ENCODE assay signal across 21 cellular contexts in genomic region chr14:66772146-66772545, GRCh38.
DNase-seq lines count a peak whose midpoint lies in the region; ATAC-seq, FAIRE-seq and TF ChIP-seq lines count a peak whose summit lies in the region.
"Had no signal": no experiment of that assay in that cellular context is flagged by ENCODE, and none has a peak within 500 bp of the region (broad histone marks: within the 10 kb centered on the region; RNA-seq: fewer than 3 reads in every experiment).

No MANE protein-coding gene starts in this region.

- no peak for FAIRE-seq in HepG2 (lab: Jason Lieb, UNC)
- peak; percentile 88 for FAIRE-seq in HTR-8/SVneo (lab: Jason Lieb, UNC)
- FAIRE-seq: A549, D721Med, G401.6, GM12892 had no signal

- in situ Hi-C loops in HepG2 (cut with HindIII; ENCODE audit: extremely low pct_ligation_motif_present, low pct_unique_long_range_greater_than_20kb) = no loop called here

- no TSS peak for BruUV-seq in HepG2 (replicated peaks; lab: Mats Ljungman, UMichigan)

- H3K79me2 ChIP-seq in HepG2 (ENCODE audit: insufficient read depth, low read length) = no peaks in the 10 kb centered on the region

- CTCF ChIA-PET in HepG2 (lab: Yijun Ruan, JAX; ENCODE audit: low intra/inter-chr PET ratio, low total read pairs) = no interaction called here

- ATAC-seq in HepG2 (no peak), left lobe of liver (peak; percentile 66)
- ATAC-seq: A549; CD8-positive, alpha-beta T cell had no signal

- TF ChIP-seq CTCF in liver (IDR thresholded peaks at IDR 0.05; ENCODE audit: low read depth, low read length, missing input control) (no peak), HepG2 (CRISPR knock-in tag; IDR thresholded peaks at IDR 0.05) (no peak), thyroid gland (IDR thresholded peaks at IDR 0.05) (no peak)

- no peak for TF ChIP-seq POLR2A in HepG2 (IDR thresholded peaks at IDR 0.05; ENCODE audit: insufficient read depth in 1 of 2, low read depth in 2 of 2, low read length in 2 of 2)
- TF ChIP-seq POLR2A in thyroid gland (IDR thresholded peaks at IDR 0.05) = no peak

- no peak overlapping the region for H3K4me2 ChIP-seq in HepG2 (ENCODE audit: low read depth, low read length)
- H3K4me2 ChIP-seq: A549; BLaER1 treated with 17β-estradiol and CSF1 and Interleukin-3, amounts not matched to agents 10 nM and 100 nM had no signal

- intact Hi-C loops in HepG2 (cut with micrococcal nuclease; ENCODE audit: unreplicated experiment) (no loop called here), thyroid gland (cut with DNase I) (no loop called here)

- H3K27me3 ChIP-seq in liver (ENCODE audit: control insufficient read depth in 4 of 4, insufficient read depth in 4 of 4, low read length in 3 of 4) = no peaks in the 10 kb centered on the region
- no peaks in the 10 kb centered on the region for H3K27me3 ChIP-seq in HepG2 (ENCODE audit: control insufficient read depth in 1 of 2, insufficient read depth in 2 of 2, low read length in 2 of 2)
- no peaks in the 10 kb centered on the region for H3K27me3 ChIP-seq in thyroid gland
- H3K27me3 ChIP-seq: BLaER1 treated with 17β-estradiol and CSF1 and Interleukin-3, amounts not matched to agents 10 nM and 100 nM had no signal

- H3K9ac ChIP-seq in liver (ENCODE audit: low read depth in 1 of 2, low read length in 2 of 2) = no peak overlapping the region
- no peak overlapping the region for H3K9ac ChIP-seq in HepG2 (ENCODE audit: insufficient read depth, low read depth, low read length)
- H3K9ac ChIP-seq: BLaER1 treated with 17β-estradiol and CSF1 and Interleukin-3, amounts not matched to agents 10 nM and 100 nM had no signal

- DNase-seq in HepG2 (ENCODE audit: low spot score) = no peak
- DNase-seq in HTR-8/SVneo (ENCODE audit: insufficient read length, low spot score) = no peak
- no peak for DNase-seq in left lobe of liver (ENCODE audit: low spot score)
- no peak for DNase-seq in NCI-H1694 treated with DMSO at 0.1 percent for 48 hours (lab: John Stamatoyannopoulos, UW)
- DNase-seq in thyroid gland = no peak
- no peak for DNase-seq in NCI-H526 treated with DMSO at 0.1 percent for 48 hours (lab: John Stamatoyannopoulos, UW)
- DNase-seq: AML-193; Caco-2; Calu3; CD4-positive, alpha-beta T cell; CD8-positive, alpha-beta T cell; DMS79 treated with DMSO at 0.1 percent for 48 hours; GF-D8 had no signal

- H3K4me1 ChIP-seq in liver (ENCODE audit: control insufficient read depth in 4 of 4, insufficient read depth in 4 of 4, low read length in 3 of 4) (peaks cover 0 to 4% (median under 1%) of the 10 kb centered on the region in 4 donors), HepG2 (ENCODE audit: insufficient read depth, low read length) (no peaks in the 10 kb centered on the region), thyroid gland (no peaks in the 10 kb centered on the region)
- H3K4me1 ChIP-seq: A549; BLaER1 treated with 17β-estradiol and CSF1 and Interleukin-3, amounts not matched to agents 10 nM and 100 nM had no signal

- no peak overlapping the region for H2AFZ ChIP-seq in HepG2 (ENCODE audit: low read length)

- POLR2A ChIA-PET in HepG2 (lab: Yijun Ruan, JAX) = no interaction called here

- H3K27ac ChIP-seq in liver (ENCODE audit: low read depth in 1 of 2, low read length in 2 of 2) (no peak overlapping the region), HepG2 (ENCODE audit: extremely low read length, insufficient read depth, low read length) (no peak overlapping the region), thyroid gland (no peak overlapping the region)
- H3K27ac ChIP-seq: 22Rv1; A549; BLaER1 treated with 17β-estradiol and CSF1 and Interleukin-3, amounts not matched to agents 10 nM and 100 nM; C4-2B had no signal

- H4K20me1 ChIP-seq in HepG2 (ENCODE audit: insufficient read depth, low read length) = no peaks in the 10 kb centered on the region
- H4K20me1 ChIP-seq: BLaER1 treated with 17β-estradiol and CSF1 and Interleukin-3, amounts not matched to agents 10 nM and 100 nM had no signal

- no peak for TF ChIP-seq EP300 in HepG2 (IDR thresholded peaks at IDR 0.05; ENCODE audit: low read depth in 2 of 2, low read length in 2 of 2)
- no peak for TF ChIP-seq EP300 in HepG2 (CRISPR knock-in tag; IDR thresholded peaks at IDR 0.05; ENCODE audit: borderline replicate concordance)

- 59% methylated on average over 2 of the region's 2 CpGs for WGBS in liver
- 20% methylated on average over 2 of the region's 2 CpGs for WGBS in HepG2 (ENCODE audit: low lambda C conversion rate)
- 90% methylated on average over 2 of the region's 2 CpGs for WGBS in thyroid gland, 2 donors

- TF ChIP-seq RAD21 in liver (IDR thresholded peaks at IDR 0.05) = no peak
- TF ChIP-seq RAD21 in HepG2 (CRISPR knock-in tag; IDR thresholded peaks at IDR 0.05) = no peak

- H3K4me3 ChIP-seq in liver (ENCODE audit: low read depth in 1 of 3, low read length in 3 of 3) = no peak overlapping the region
- no peak overlapping the region for H3K4me3 ChIP-seq in HepG2 (replicated peaks in 1 of 3; ENCODE audit: insufficient read depth in 1 of 3, low read depth in 2 of 3, low read length in 3 of 3)
- H3K4me3 ChIP-seq in thyroid gland (replicated peaks in 1 of 3) = no peak overlapping the region
- H3K4me3 ChIP-seq: A549; BLaER1 treated with 17β-estradiol and CSF1 and Interleukin-3, amounts not matched to agents 10 nM and 100 nM had no signal

- H3K36me3 ChIP-seq in liver (ENCODE audit: control insufficient read depth in 4 of 4, insufficient read depth in 3 of 4, low read depth in 1 of 4, low read length in 3 of 4) (peaks cover 0 to 2% (median 0%) of the 10 kb centered on the region in 4 donors), HepG2 (replicated peaks in 1 of 2; ENCODE audit: control insufficient read depth in 1 of 2, insufficient read depth in 2 of 2, low read length in 2 of 2) (no peaks in the 10 kb centered on the region), thyroid gland (no peaks in the 10 kb centered on the region)
- H3K36me3 ChIP-seq: BLaER1 treated with 17β-estradiol and CSF1 and Interleukin-3, amounts not matched to agents 10 nM and 100 nM had no signal

- H3K9me3 ChIP-seq in liver (ENCODE audit: control insufficient read depth in 4 of 4, low read length in 3 of 4) (no peaks in the 10 kb centered on the region), HepG2 (ENCODE audit: low read length) (no peaks in the 10 kb centered on the region), thyroid gland (no peaks in the 10 kb centered on the region)
- H3K9me3 ChIP-seq: A549; BLaER1 treated with 17β-estradiol and CSF1 and Interleukin-3, amounts not matched to agents 10 nM and 100 nM; Caco-2 had no signal

TF ChIP-seq in liver, 16 proteins besides CTCF, POLR2A, EP300 and RAD21:
- TF ChIP-seq MAX (IDR thresholded peaks at IDR 0.05) (peak; percentile 10), RXRA (IDR thresholded peaks at IDR 0.05) (peak in 1 of 2 donors; percentile 13), HNF4G (IDR thresholded peaks at IDR 0.05) (peak; percentile 9), NR2F2 (IDR thresholded peaks at IDR 0.05) (peak; percentile 8), HNF4A (conservative IDR thresholded peaks at IDR 0.05) (peak; percentile 55 to 64), JUND (IDR thresholded peaks at IDR 0.05) (no peak), FOXA2 (IDR thresholded peaks at IDR 0.05) (no peak)

TF ChIP-seq in HepG2, 621 proteins besides CTCF, POLR2A, EP300 and RAD21 (continues in another document):
- TF ChIP-seq KLF11 (CRISPR knock-in tag; IDR thresholded peaks at IDR 0.05) = no peak
- TF ChIP-seq ZNF430 (CRISPR knock-in tag; IDR thresholded peaks at IDR 0.05) = no peak
- no peak for TF ChIP-seq RBAK (CRISPR knock-in tag; IDR thresholded peaks at IDR 0.05)
- no peak for TF ChIP-seq ZC3H4 (CRISPR knock-in tag; IDR thresholded peaks at IDR 0.05; ENCODE audit: borderline replicate concordance)
- TF ChIP-seq NFAT5 (CRISPR knock-in tag; IDR thresholded peaks at IDR 0.05) = no peak
- no peak for TF ChIP-seq ZIK1 (CRISPR knock-in tag; IDR thresholded peaks at IDR 0.05; ENCODE audit: borderline replicate concordance, low read depth)
- no peak for TF ChIP-seq SRSF9 (IDR thresholded peaks at IDR 0.05; ENCODE audit: borderline replicate concordance, insufficient read depth, low read depth, low read length, poor library complexity, severe bottlenecking)
- no peak for TF ChIP-seq MATR3 (CRISPR knock-in tag; IDR thresholded peaks at IDR 0.05)
- TF ChIP-seq CENPBD1 (CRISPR knock-in tag; IDR thresholded peaks at IDR 0.05; ENCODE audit: borderline replicate concordance, low read depth) = no peak
